ENCODE assay signal across 8 cellular contexts in genomic region chr7:123557016-123557630, GRCh38. TPM values are rescaled to one million over a fixed set of nuclear protein-coding genes. Genes with fewer than 3 reads are reported as not detected.
DNase-seq lines count a peak whose midpoint lies in the region; FAIRE-seq and TF ChIP-seq lines count a peak whose summit lies in the region.

No MANE protein-coding gene starts in this region.

- H3K4me3 ChIP-seq in H1 (ENCODE audit: extremely low read depth in 1 of 4, insufficient read depth in 2 of 4, low read depth in 3 of 4, low read length in 4 of 4), result peak overlapping the region; percentile 97 to 100 (median 98)
- peak overlapping the region; percentile 69 to 97 for H3K4me3 ChIP-seq in neuronal stem cell (ENCODE audit: low read length in 2 of 2)

- POLR2A ChIA-PET in H1 (lab: Charles Lee; ENCODE audit: partially characterized antibody), result interaction anchor here (1.3 to 1.4 kb wide), 6 partner anchors 8 to 30 kb away, joined by 3 to 6 read pairs (median 4); no protein-coding TSS in a partner anchor
- POLR2A ChIA-PET in activated CD4-positive, alpha-beta T cell treated with anti-CD3 and anti-CD28 coated beads, Interleukin-2, amount 10 ng/mL, durations not matched to agents 7 days and 5 days (lab: Charles Lee), result interaction anchor here (0.9 kb wide), 1 partner anchor 10 kb away, joined by 3 read pairs; no protein-coding TSS in a partner anchor

- peaks cover 10 to 39% of the 10 kb centered on the region in 2 experiments for H3K79me2 ChIP-seq in H1 (ENCODE audit: control insufficient read depth in 1 of 2, insufficient read depth in 2 of 2, low read length in 2 of 2)

- H2AK5ac ChIP-seq in H1 (ENCODE audit: low read depth, low read length), result no peak overlapping the region
- H2AK5ac ChIP-seq in neuronal stem cell (ENCODE audit: low read depth, low read length), result no peak overlapping the region

- H3K79me1 ChIP-seq in H1 (ENCODE audit: low read depth, low read length), result peaks cover 2% of the 10 kb centered on the region; the same call in 1 of the 2 replicates
- peaks cover 2% of the 10 kb centered on the region for H3K79me1 ChIP-seq in neuronal stem cell (ENCODE audit: low read depth, low read length)

- peak overlapping the region; percentile 77 for H3K27ac ChIP-seq in H1 (ENCODE audit: low read depth, low read length)
- H3K27ac ChIP-seq in neuronal stem cell (replicated peaks; ENCODE audit: low read length), result no peak overlapping the region

- H2AFZ ChIP-seq in H1 (ENCODE audit: low read length) (peak overlapping the region; percentile 85; the same call in 1 of the 2 replicates), neuronal stem cell (ENCODE audit: low read length) (peak overlapping the region; percentile 78)

- H4K8ac ChIP-seq in H1 (ENCODE audit: extremely low read depth, insufficient read depth, low read length), result peak overlapping the region; percentile 82
- no peak overlapping the region for H4K8ac ChIP-seq in neuronal stem cell (ENCODE audit: low read depth, low read length)

- H2BK20ac ChIP-seq in H1 (ENCODE audit: low read length), result no peak overlapping the region

- peak overlapping the region; percentile 67 to 77 for H3K4me2 ChIP-seq in H1 (ENCODE audit: insufficient read depth in 1 of 2, low read depth in 2 of 2, low read length in 2 of 2)
- H3K4me2 ChIP-seq in neuronal stem cell (ENCODE audit: insufficient read depth, low read length, poor library complexity, severe bottlenecking), result peak overlapping the region; percentile 72

- TF ChIP-seq RAD21 in H1 (IDR thresholded peaks at IDR 0.05 in 1 of 2, conservative IDR thresholded peaks at IDR 0.05 in 1 of 2; ENCODE audit: low read depth in 2 of 2, low read length in 2 of 2), result no peak

- H4K20me1 ChIP-seq in H1 (replicated peaks in 1 of 2; ENCODE audit: control insufficient read depth in 1 of 2, insufficient read depth in 2 of 2, low read length in 2 of 2), result no peaks in the 10 kb centered on the region

- H3K4me1 ChIP-seq in H1 (replicated peaks in 1 of 4; ENCODE audit: control insufficient read depth in 3 of 4, insufficient read depth in 4 of 4, low read length in 3 of 4) (peaks cover 0 to 6% (median under 1%) of the 10 kb centered on the region in 4 experiments; a peak in 2 of 7 replicates), neuronal stem cell (ENCODE audit: control insufficient read depth in 2 of 2, insufficient read depth in 1 of 2, low read depth in 1 of 2, low read length in 2 of 2) (peaks cover 0 to 3% of the 10 kb centered on the region in 2 donors)

- H2BK15ac ChIP-seq in H1 (ENCODE audit: low read length), result no peak overlapping the region
- no peak overlapping the region for H2BK15ac ChIP-seq in neuronal stem cell (ENCODE audit: low read length)

- H2BK12ac ChIP-seq in H1 (ENCODE audit: low read depth, low read length) (no peak overlapping the region; the same call in 1 of the 2 replicates), neuronal stem cell (ENCODE audit: low read length) (no peak overlapping the region)

- no peak overlapping the region for H3K27ac Mint-ChIP-seq in activated CD4-positive, alpha-beta T cell treated with anti-CD3 and anti-CD28 coated beads, Interleukin-2, amount 10 ng/mL, durations not matched to agents 7 days and 5 days

- H3K23me2 ChIP-seq in H1 (ENCODE audit: low read depth, low read length), result peaks cover 7% of the 10 kb centered on the region

- DNase-seq in NCI-H1092 treated with DMSO at 0.1 percent for 48 hours (lab: John Stamatoyannopoulos, UW) (peak; percentile 60), NCI-H1092 (lab: John Stamatoyannopoulos, UW) (no peak), LHCN-M2 (ENCODE audit: low read depth) (peak; percentile 7), H1 (ENCODE audit: low read depth in 1 of 2, low spot score in 2 of 2) (no peak), neuronal stem cell (ENCODE audit: low spot score) (no peak), D721Med (ENCODE audit: insufficient read length, low spot score) (no peak)
- DNase-seq in stimulated activated CD4-positive, alpha-beta T cell treated with anti-CD3 and anti-CD28 coated beads, Interleukin-4, amount 100 ng/mL, for 24 hours, result no peak
- DNase-seq in activated CD4-positive, alpha-beta T cell treated with anti-CD3 and anti-CD28 coated beads, Interleukin-2, amount 10 ng/mL, durations not matched to agents 7 days and 5 days, result no peak

- no peak for TF ChIP-seq EP300 in H1 (IDR thresholded peaks at IDR 0.05; ENCODE audit: borderline replicate concordance in 1 of 2, low read depth in 2 of 2, low read length in 2 of 2)

- H3K27me3 Mint-ChIP-seq in activated CD4-positive, alpha-beta T cell treated with anti-CD3 and anti-CD28 coated beads, Interleukin-2, amount 10 ng/mL, durations not matched to agents 7 days and 5 days, result peaks cover 3% of the 10 kb centered on the region

- H3K36me3 Mint-ChIP-seq in activated CD4-positive, alpha-beta T cell treated with anti-CD3 and anti-CD28 coated beads, Interleukin-2, amount 10 ng/mL, durations not matched to agents 7 days and 5 days (ENCODE audit: low read depth), result peaks cover 12% of the 10 kb centered on the region

- H3K56ac ChIP-seq in H1 (replicated peaks; ENCODE audit: insufficient read length, low read depth, low read length), result no peak overlapping the region

- no peak for TF ChIP-seq POLR2A in H1 (IDR thresholded peaks at IDR 0.05; ENCODE audit: control extremely low read depth in 1 of 2, low read depth in 2 of 2, low read length in 2 of 2)

- no peak overlapping the region for H2BK120ac ChIP-seq in H1 (replicated peaks; ENCODE audit: low read depth, low read length)
- no peak overlapping the region for H2BK120ac ChIP-seq in neuronal stem cell (ENCODE audit: low read depth, low read length)

- no peak overlapping the region for H3K18ac ChIP-seq in H1 (ENCODE audit: extremely low read depth, low read length)
- peak overlapping the region; percentile 27 for H3K18ac ChIP-seq in neuronal stem cell (ENCODE audit: low read length)

- no peak overlapping the region for H3K14ac ChIP-seq in H1 (ENCODE audit: insufficient read length)
- H3K14ac ChIP-seq in neuronal stem cell (ENCODE audit: low read length), result no peak overlapping the region

- 7% methylated on average over 21 of the region's 21 CpGs; no CpG with 5 or more reads in 1 of the 2 experiments for whole genome bisulfite sequencing in H1 (ENCODE audit: extremely low coverage in 1 of 2, insufficient coverage in 1 of 2, insufficient read length in 1 of 2, insufficient replicate concordance in 2 of 2, low coverage in 1 of 2, low lambda C conversion rate in 2 of 2, missing lambda C conversion rate in 1 of 2), 2 experiments
- WGBS in neuronal stem cell (ENCODE audit: extremely low coverage in 2 of 2, insufficient read length in 2 of 2, insufficient replicate concordance in 1 of 2), 2 donors, result no CpG with 5 or more reads among the region's 21 CpGs

- no peak for TF ChIP-seq CTCF in H1 (IDR thresholded peaks at IDR 0.05; ENCODE audit: control extremely low read depth in 1 of 3, insufficient read depth in 1 of 3, low read depth in 1 of 3, low read length in 3 of 3)
- no peak for TF ChIP-seq CTCF in D721Med (IDR thresholded peaks at IDR 0.05; ENCODE audit: insufficient read depth, missing control alignments)

- no peak overlapping the region for H3K4me3 Mint-ChIP-seq in activated CD4-positive, alpha-beta T cell treated with anti-CD3 and anti-CD28 coated beads, Interleukin-2, amount 10 ng/mL, durations not matched to agents 7 days and 5 days

- CTCF ChIA-PET in H1 (lab: Charles Lee; ENCODE audit: partially characterized antibody), result interaction anchor here (0.6 to 1.2 kb wide), 4 partner anchors 14 to 410 kb away, joined by 3 to 4 read pairs (median 4); no protein-coding TSS in a partner anchor
- CTCF ChIA-PET in activated CD4-positive, alpha-beta T cell treated with anti-CD3 and anti-CD28 coated beads, Interleukin-2, amount 10 ng/mL, durations not matched to agents 7 days and 5 days (lab: Charles Lee), result interaction anchor here (0.7 to 1.4 kb wide), 4 partner anchors 10 to 192 kb away, joined by 3 to 5 read pairs (median 4); partner anchors contain the start of gene WASL

- peaks cover 8% of the 10 kb centered on the region for H3K4me1 Mint-ChIP-seq in activated CD4-positive, alpha-beta T cell treated with anti-CD3 and anti-CD28 coated beads, Interleukin-2, amount 10 ng/mL, durations not matched to agents 7 days and 5 days

- H4K5ac ChIP-seq in H1 (ENCODE audit: insufficient read length, low read depth, low read length), result no peak overlapping the region

- no peak overlapping the region for H4K91ac ChIP-seq in H1 (replicated peaks; ENCODE audit: insufficient read length, low read length)
- no peak overlapping the region for H4K91ac ChIP-seq in neuronal stem cell (ENCODE audit: low read depth, low read length, poor library complexity)

- peaks cover 5% of the 10 kb centered on the region for H3K9me3 Mint-ChIP-seq in activated CD4-positive, alpha-beta T cell treated with anti-CD3 and anti-CD28 coated beads, Interleukin-2, amount 10 ng/mL, durations not matched to agents 7 days and 5 days

- H3K4ac ChIP-seq in H1 (replicated peaks; ENCODE audit: insufficient read length, low read depth, low read length), result no peak overlapping the region
- H3K4ac ChIP-seq in neuronal stem cell (ENCODE audit: low read length), result no peak overlapping the region

- H3K36me3 ChIP-seq in H1 (ENCODE audit: control insufficient read depth in 2 of 4, insufficient read depth in 4 of 4, low read length in 3 of 4) (peaks cover 0 to 13% (median 3%) of the 10 kb centered on the region in 4 experiments; a peak in 3 of 8 replicates), neuronal stem cell (replicated peaks in 1 of 2; ENCODE audit: control insufficient read depth in 2 of 2, insufficient read depth in 2 of 2, low read length in 2 of 2) (peaks cover 3 to 40% of the 10 kb centered on the region in 2 donors)

- H3K27me3 ChIP-seq in H1 (replicated peaks in 1 of 4; ENCODE audit: control insufficient read depth in 3 of 4, extremely low read depth in 1 of 4, insufficient read depth in 3 of 4, low read length in 3 of 4) (no peaks in the 10 kb centered on the region), neuronal stem cell (ENCODE audit: control insufficient read depth in 3 of 3, insufficient read depth in 3 of 3, low read depth in 1 of 3, low read length in 3 of 3) (no peaks in the 10 kb centered on the region)

- no peak for FAIRE-seq in H1 (lab: Jason Lieb, UNC)
- FAIRE-seq in D721Med (lab: Jason Lieb, UNC), result no peak

- H3K9ac ChIP-seq in H1 (replicated peaks in 1 of 4; ENCODE audit: extremely low read depth in 1 of 4, low read depth in 3 of 4, low read length in 3 of 4), result peak overlapping the region; percentile 86 to 96 (median 92)
- peak overlapping the region; percentile 87 for H3K9ac ChIP-seq in neuronal stem cell (ENCODE audit: low read depth, low read length, poor library complexity)

- H2BK5ac ChIP-seq in H1 (ENCODE audit: low read depth, low read length) (peak overlapping the region; percentile 82), neuronal stem cell (ENCODE audit: low read length) (no peak overlapping the region)

- H3K9me3 ChIP-seq in H1 (ENCODE audit: insufficient read depth in 2 of 2, low read depth in 1 of 2, low read length in 1 of 2), result no peaks in the 10 kb centered on the region
- H3K9me3 ChIP-seq in neuronal stem cell (replicated peaks in 1 of 2; ENCODE audit: control insufficient read depth in 2 of 2, insufficient read depth in 1 of 2, low read depth in 1 of 2, low read length in 2 of 2), result no peaks in the 10 kb centered on the region

- H3K23ac ChIP-seq in H1 (ENCODE audit: insufficient read length), result no peak overlapping the region
- H3K23ac ChIP-seq in neuronal stem cell (ENCODE audit: low read depth, low read length, poor library complexity), result no peak overlapping the region

RNA-seq across cellular contexts. Expression of gene NDUFA5, which starts 0.5 kb away (rescaled TPM):
- total RNA-seq in LHCN-M2 (2014; rRNA removed), result 79.1 and 79.6 TPM in 2 replicates
- 35.6 TPM for polyA plus RNA-seq in LHCN-M2 (2012)
- total RNA-seq in H1 (2021; fragmentation: NEBNext Ultra II Directional; extraction: Animal tissue kit (Norgen Biotek cat#: 25700)), result 74.9 and 76.3 TPM in 2 replicates
- polyA plus RNA-seq in H1 (2011; rRNA removed), result 3.4 and 7.6 TPM in 2 replicates
- 20.1 TPM for polyA plus RNA-seq in H1 (2011; cell fraction: cytosol; rRNA removed)
- polyA plus RNA-seq in H1 (2011; cell fraction: nucleus; rRNA removed), result 2.4 TPM
- 18.7 to 54.6 TPM (median 27.1 TPM) in 4 replicates for polyA plus RNA-seq in H1 (2012, experiment 1 of 2)
- polyA plus RNA-seq in H1 (2012, experiment 2 of 2), result 9.3 TPM
- polyA plus RNA-seq in H1 (2013, experiment 1 of 2), result 55.6 TPM
- polyA plus RNA-seq in H1 (2013, experiment 2 of 2), result 53.9 TPM
- 3.8 and 4.9 TPM in 2 replicates for polyA minus RNA-seq in H1 (2011; rRNA and poly(A)+ RNA removed)
- 10.9 TPM for polyA minus RNA-seq in H1 (2011; cell fraction: cytosol; rRNA and poly(A)+ RNA removed)
- polyA minus RNA-seq in H1 (2011; cell fraction: nucleus; rRNA and poly(A)+ RNA removed), result 26.0 TPM
- polyA plus RNA-seq in neuronal stem cell (2013, experiment 1 of 2), result 69.3 TPM
- 71.5 TPM for polyA plus RNA-seq in neuronal stem cell (2013, experiment 2 of 2)
- 10 to 100 TPM; 45.4 to 49.7 TPM for total RNA-seq in activated CD4-positive, alpha-beta T cell treated with anti-CD3 and anti-CD28 coated beads, Interleukin-2, amount 10 ng/mL, durations not matched to agents 7 days and 5 days

RNA-seq across cellular contexts. Expression of gene IQUB, which starts 22.7 kb away (rescaled TPM):
- 0.26 and 0.29 TPM in 2 replicates for total RNA-seq in LHCN-M2 (2014; rRNA removed)
- polyA plus RNA-seq in LHCN-M2 (2012), result 0.15 TPM
- total RNA-seq in H1 (2021; fragmentation: NEBNext Ultra II Directional; extraction: Animal tissue kit (Norgen Biotek cat#: 25700)), result 0.82 and 0.96 TPM in 2 replicates
- polyA plus RNA-seq in H1 (2011; rRNA removed), result 0.08 and 0.12 TPM in 2 replicates
- polyA plus RNA-seq in H1 (2011; cell fraction: cytosol; rRNA removed), result 0.19 TPM
- polyA plus RNA-seq in H1 (2011; cell fraction: nucleus; rRNA removed), result 0.24 TPM
- 0.25 to 0.54 TPM (median 0.35 TPM) in 4 replicates for polyA plus RNA-seq in H1 (2012, experiment 1 of 2)
- 0.05 TPM for polyA plus RNA-seq in H1 (2012, experiment 2 of 2)
- polyA plus RNA-seq in H1 (2013, experiment 1 of 2), result 0.47 TPM
- 0.35 TPM for polyA plus RNA-seq in H1 (2013, experiment 2 of 2)
- 0.20 and 0.32 TPM in 2 replicates for polyA minus RNA-seq in H1 (2011; rRNA and poly(A)+ RNA removed)
- polyA minus RNA-seq in H1 (2011; cell fraction: cytosol; rRNA and poly(A)+ RNA removed), result not detected
- 2.9 TPM for polyA minus RNA-seq in H1 (2011; cell fraction: nucleus; rRNA and poly(A)+ RNA removed)
- 0.57 TPM for polyA plus RNA-seq in neuronal stem cell (2013, experiment 1 of 2)
- polyA plus RNA-seq in neuronal stem cell (2013, experiment 2 of 2), result 0.58 TPM
- not detected for total RNA-seq in activated CD4-positive, alpha-beta T cell treated with anti-CD3 and anti-CD28 coated beads, Interleukin-2, amount 10 ng/mL, durations not matched to agents 7 days and 5 days

RNA-seq across cellular contexts. Expression of gene ASB15, which starts 44.5 kb away (rescaled TPM):
- not detected in 2 replicates for total RNA-seq in LHCN-M2 (2014; rRNA removed)
- not detected for polyA plus RNA-seq in LHCN-M2 (2012)
- total RNA-seq in H1 (2021; fragmentation: NEBNext Ultra II Directional; extraction: Animal tissue kit (Norgen Biotek cat#: 25700)), result not detected in 2 replicates
- polyA plus RNA-seq in H1 (2011; rRNA removed), result not detected in 2 replicates
- polyA plus RNA-seq in H1 (2011; cell fraction: cytosol; rRNA removed), result not detected
- polyA plus RNA-seq in H1 (2011; cell fraction: nucleus; rRNA removed), result not detected
- polyA plus RNA-seq in H1 (2012, experiment 1 of 2), result not detected in 4 replicates
- not detected for polyA plus RNA-seq in H1 (2012, experiment 2 of 2)
- not detected for polyA plus RNA-seq in H1 (2013, experiment 1 of 2)
- polyA plus RNA-seq in H1 (2013, experiment 2 of 2), result not detected
- not detected in 2 replicates for polyA minus RNA-seq in H1 (2011; rRNA and poly(A)+ RNA removed)
- not detected for polyA minus RNA-seq in H1 (2011; cell fraction: cytosol; rRNA and poly(A)+ RNA removed)
- polyA minus RNA-seq in H1 (2011; cell fraction: nucleus; rRNA and poly(A)+ RNA removed), result not detected
- polyA plus RNA-seq in neuronal stem cell (2013, experiment 1 of 2), result not detected
- polyA plus RNA-seq in neuronal stem cell (2013, experiment 2 of 2), result not detected
- not detected for total RNA-seq in activated CD4-positive, alpha-beta T cell treated with anti-CD3 and anti-CD28 coated beads, Interleukin-2, amount 10 ng/mL, durations not matched to agents 7 days and 5 days

Comparison
In these comparisons a context has a peak if more than half of its experiments do, and no peak if none do; other contexts are left out.
1. DNase-seq: peak in NCI-H1092 treated with DMSO at 0.1 percent for 48 hours (single experiment) and LHCN-M2 (single experiment); none in NCI-H1092 (single experiment), H1 (0 of 2), neuronal stem cell (single experiment), D721Med (single experiment), stimulated activated CD4-positive, alpha-beta T cell treated with anti-CD3 and anti-CD28 coated beads, Interleukin-4, amount 100 ng/mL, for 24 hours (single experiment) and activated CD4-positive, alpha-beta T cell treated with anti-CD3 and anti-CD28 coated beads, Interleukin-2, amount 10 ng/mL, durations not matched to agents 7 days and 5 days (single experiment).